1 cellular context compared by ENCODE assay signal in the genomic region with DNA sequence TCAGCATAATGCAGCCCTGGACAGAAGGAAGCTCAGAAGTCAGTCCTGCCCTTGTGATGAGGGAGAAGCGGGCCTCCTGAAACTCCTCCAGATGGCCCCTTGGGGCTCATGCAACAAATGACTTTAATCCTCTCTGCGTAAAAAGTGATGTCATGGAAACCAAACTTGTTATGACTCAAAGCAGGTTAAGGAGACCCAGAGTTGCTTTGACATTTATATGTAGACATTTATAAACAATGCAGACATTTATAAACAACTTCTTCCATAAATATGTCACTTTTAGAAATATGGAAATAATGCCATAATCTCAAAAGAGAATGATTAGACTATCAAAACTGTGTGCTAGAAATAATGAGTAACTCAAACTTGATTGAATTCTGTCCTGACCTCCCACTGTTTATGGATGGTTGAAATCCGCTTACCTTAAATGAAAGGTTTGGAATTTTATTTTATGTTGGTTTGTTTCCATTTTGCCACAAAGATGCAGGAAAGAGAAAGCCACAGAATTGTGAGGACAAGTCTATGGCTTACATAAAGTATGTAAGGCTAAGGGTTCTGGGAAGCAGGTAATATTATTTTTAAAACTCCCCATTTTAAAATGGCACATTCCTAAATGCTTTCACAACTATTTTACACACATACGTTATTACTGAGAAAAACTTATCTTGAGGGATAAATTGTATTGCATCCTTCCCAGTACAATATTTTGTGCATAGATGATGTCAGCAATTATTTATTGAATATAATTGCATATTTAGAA.
TF ChIP-seq lines count a peak whose summit lies in the region.

No MANE protein-coding gene starts in this region.

TF ChIP-seq in HEK293, 187 proteins besides CTCF, POLR2A, EP300 and RAD21 (continued from another document and continues in another):
- TF ChIP-seq, protein P1, sequence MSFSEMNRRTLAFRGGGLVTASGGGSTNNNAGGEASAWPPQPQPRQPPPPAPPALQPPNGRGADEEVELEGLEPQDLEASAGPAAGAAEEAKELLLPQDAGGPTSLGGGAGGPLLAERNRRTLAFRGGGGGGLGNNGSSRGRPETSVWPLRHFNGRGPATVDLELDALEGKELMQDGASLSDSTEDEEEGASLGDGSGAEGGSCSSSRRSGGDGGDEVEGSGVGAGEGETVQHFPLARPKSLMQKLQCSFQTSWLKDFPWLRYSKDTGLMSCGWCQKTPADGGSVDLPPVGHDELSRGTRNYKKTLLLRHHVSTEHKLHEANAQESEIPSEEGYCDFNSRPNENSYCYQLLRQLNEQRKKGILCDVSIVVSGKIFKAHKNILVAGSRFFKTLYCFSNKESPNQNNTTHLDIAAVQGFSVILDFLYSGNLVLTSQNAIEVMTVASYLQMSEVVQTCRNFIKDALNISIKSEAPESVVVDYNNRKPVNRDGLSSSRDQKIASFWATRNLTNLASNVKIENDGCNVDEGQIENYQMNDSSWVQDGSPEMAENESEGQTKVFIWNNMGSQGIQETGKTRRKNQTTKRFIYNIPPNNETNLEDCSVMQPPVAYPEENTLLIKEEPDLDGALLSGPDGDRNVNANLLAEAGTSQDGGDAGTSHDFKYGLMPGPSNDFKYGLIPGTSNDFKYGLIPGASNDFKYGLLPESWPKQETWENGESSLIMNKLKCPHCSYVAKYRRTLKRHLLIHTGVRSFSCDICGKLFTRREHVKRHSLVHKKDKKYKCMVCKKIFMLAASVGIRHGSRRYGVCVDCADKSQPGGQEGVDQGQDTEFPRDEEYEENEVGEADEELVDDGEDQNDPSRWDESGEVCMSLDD (tag by site-specific recombination; IDR thresholded peaks at IDR 0.05): no peak
- 0 out of 2 replicates have a peak, but pooled peaks have one; percentile 41 for TF ChIP-seq ZNF600 (tag by site-specific recombination; IDR thresholded peaks at IDR 0.05)
- TF ChIP-seq, protein P2, sequence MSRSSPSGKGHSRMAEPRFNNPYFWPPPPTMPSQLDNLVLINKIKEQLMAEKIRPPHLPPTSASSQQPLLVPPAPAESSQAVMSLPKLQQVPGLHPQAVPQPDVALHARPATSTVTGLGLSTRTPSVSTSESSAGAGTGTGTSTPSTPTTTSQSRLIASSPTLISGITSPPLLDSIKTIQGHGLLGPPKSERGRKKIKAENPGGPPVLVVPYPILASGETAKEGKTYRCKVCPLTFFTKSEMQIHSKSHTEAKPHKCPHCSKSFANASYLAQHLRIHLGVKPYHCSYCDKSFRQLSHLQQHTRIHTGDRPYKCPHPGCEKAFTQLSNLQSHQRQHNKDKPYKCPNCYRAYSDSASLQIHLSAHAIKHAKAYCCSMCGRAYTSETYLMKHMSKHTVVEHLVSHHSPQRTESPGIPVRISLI (tag by site-specific recombination; IDR thresholded peaks at IDR 0.05): no peak
- no peak for TF ChIP-seq ZNF660 (tag by site-specific recombination; IDR thresholded peaks at IDR 0.05)
- no peak for TF ChIP-seq ZNF514 (tag by site-specific recombination; IDR thresholded peaks at IDR 0.05)
- peak; percentile 87 for TF ChIP-seq GLI2 (tag by site-specific recombination; IDR thresholded peaks at IDR 0.05; ENCODE audit: borderline replicate concordance, low read depth)
- TF ChIP-seq, protein P3, sequence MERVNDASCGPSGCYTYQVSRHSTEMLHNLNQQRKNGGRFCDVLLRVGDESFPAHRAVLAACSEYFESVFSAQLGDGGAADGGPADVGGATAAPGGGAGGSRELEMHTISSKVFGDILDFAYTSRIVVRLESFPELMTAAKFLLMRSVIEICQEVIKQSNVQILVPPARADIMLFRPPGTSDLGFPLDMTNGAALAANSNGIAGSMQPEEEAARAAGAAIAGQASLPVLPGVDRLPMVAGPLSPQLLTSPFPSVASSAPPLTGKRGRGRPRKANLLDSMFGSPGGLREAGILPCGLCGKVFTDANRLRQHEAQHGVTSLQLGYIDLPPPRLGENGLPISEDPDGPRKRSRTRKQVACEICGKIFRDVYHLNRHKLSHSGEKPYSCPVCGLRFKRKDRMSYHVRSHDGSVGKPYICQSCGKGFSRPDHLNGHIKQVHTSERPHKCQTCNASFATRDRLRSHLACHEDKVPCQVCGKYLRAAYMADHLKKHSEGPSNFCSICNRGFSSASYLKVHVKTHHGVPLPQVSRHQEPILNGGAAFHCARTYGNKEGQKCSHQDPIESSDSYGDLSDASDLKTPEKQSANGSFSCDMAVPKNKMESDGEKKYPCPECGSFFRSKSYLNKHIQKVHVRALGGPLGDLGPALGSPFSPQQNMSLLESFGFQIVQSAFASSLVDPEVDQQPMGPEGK (tag by site-specific recombination; IDR thresholded peaks at IDR 0.05): no peak
- TF ChIP-seq, protein P4, sequence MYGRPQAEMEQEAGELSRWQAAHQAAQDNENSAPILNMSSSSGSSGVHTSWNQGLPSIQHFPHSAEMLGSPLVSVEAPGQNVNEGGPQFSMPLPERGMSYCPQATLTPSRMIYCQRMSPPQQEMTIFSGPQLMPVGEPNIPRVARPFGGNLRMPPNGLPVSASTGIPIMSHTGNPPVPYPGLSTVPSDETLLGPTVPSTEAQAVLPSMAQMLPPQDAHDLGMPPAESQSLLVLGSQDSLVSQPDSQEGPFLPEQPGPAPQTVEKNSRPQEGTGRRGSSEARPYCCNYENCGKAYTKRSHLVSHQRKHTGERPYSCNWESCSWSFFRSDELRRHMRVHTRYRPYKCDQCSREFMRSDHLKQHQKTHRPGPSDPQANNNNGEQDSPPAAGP (tag by site-specific recombination; IDR thresholded peaks at IDR 0.05): 0 out of 2 replicates have a peak, but pooled peaks have one; percentile 49
- TF ChIP-seq, protein P5, sequence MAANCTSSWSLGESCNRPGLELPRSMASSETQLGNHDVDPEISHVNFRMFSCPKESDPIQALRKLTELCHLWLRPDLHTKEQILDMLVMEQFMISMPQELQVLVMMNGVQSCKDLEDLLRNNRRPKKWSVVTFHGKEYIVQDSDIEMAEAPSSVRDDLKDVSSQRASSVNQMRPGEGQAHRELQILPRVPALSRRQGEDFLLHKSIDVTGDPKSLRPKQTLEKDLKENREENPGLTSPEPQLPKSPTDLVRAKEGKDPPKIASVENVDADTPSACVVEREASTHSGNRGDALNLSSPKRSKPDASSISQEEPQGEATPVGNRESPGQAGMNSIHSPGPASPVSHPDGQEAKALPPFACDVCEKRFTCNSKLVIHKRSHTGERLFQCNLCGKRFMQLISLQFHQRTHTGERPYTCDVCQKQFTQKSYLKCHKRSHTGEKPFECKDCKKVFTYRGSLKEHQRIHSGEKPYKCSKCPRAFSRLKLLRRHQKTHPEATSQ (tag by site-specific recombination; IDR thresholded peaks at IDR 0.05): no peak
- TF ChIP-seq, protein P6, sequence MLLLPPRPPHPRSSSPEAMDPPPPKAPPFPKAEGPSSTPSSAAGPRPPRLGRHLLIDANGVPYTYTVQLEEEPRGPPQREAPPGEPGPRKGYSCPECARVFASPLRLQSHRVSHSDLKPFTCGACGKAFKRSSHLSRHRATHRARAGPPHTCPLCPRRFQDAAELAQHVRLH (tag by site-specific recombination; IDR thresholded peaks at IDR 0.05): no peak
- TF ChIP-seq ZNF610 (tag by site-specific recombination; IDR thresholded peaks at IDR 0.05; ENCODE audit: borderline replicate concordance): 0 out of 2 replicates have a peak, but pooled peaks have one; percentile 29
- no peak for TF ChIP-seq OVOL3 (tag by site-specific recombination; IDR thresholded peaks at IDR 0.05)
- TF ChIP-seq ZNF37A (tag by site-specific recombination; IDR thresholded peaks at IDR 0.05): no peak
- TF ChIP-seq KLF7 (tag by site-specific recombination; IDR thresholded peaks at IDR 0.05; ENCODE audit: borderline replicate concordance): no peak
- TF ChIP-seq, protein P7, sequence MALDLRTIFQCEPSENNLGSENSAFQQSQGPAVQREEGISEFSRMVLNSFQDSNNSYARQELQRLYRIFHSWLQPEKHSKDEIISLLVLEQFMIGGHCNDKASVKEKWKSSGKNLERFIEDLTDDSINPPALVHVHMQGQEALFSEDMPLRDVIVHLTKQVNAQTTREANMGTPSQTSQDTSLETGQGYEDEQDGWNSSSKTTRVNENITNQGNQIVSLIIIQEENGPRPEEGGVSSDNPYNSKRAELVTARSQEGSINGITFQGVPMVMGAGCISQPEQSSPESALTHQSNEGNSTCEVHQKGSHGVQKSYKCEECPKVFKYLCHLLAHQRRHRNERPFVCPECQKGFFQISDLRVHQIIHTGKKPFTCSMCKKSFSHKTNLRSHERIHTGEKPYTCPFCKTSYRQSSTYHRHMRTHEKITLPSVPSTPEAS (tag by site-specific recombination; IDR thresholded peaks at IDR 0.05): 0 out of 2 replicates have a peak, but pooled peaks have one; percentile 9
- TF ChIP-seq ZNF19 (tag by site-specific recombination; IDR thresholded peaks at IDR 0.05; ENCODE audit: low read depth): no peak
- no peak for TF ChIP-seq ZNF701 (tag by site-specific recombination; IDR thresholded peaks at IDR 0.05)
- TF ChIP-seq ZNF391 (tag by site-specific recombination; IDR thresholded peaks at IDR 0.05; ENCODE audit: borderline replicate concordance, low read depth): peak; percentile 58; the same call in 1 of the 2 replicates
- TF ChIP-seq, protein P8, sequence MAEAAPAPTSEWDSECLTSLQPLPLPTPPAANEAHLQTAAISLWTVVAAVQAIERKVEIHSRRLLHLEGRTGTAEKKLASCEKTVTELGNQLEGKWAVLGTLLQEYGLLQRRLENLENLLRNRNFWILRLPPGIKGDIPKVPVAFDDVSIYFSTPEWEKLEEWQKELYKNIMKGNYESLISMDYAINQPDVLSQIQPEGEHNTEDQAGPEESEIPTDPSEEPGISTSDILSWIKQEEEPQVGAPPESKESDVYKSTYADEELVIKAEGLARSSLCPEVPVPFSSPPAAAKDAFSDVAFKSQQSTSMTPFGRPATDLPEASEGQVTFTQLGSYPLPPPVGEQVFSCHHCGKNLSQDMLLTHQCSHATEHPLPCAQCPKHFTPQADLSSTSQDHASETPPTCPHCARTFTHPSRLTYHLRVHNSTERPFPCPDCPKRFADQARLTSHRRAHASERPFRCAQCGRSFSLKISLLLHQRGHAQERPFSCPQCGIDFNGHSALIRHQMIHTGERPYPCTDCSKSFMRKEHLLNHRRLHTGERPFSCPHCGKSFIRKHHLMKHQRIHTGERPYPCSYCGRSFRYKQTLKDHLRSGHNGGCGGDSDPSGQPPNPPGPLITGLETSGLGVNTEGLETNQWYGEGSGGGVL (tag by site-specific recombination; IDR thresholded peaks at IDR 0.05): no peak
- TF ChIP-seq, protein P9, sequence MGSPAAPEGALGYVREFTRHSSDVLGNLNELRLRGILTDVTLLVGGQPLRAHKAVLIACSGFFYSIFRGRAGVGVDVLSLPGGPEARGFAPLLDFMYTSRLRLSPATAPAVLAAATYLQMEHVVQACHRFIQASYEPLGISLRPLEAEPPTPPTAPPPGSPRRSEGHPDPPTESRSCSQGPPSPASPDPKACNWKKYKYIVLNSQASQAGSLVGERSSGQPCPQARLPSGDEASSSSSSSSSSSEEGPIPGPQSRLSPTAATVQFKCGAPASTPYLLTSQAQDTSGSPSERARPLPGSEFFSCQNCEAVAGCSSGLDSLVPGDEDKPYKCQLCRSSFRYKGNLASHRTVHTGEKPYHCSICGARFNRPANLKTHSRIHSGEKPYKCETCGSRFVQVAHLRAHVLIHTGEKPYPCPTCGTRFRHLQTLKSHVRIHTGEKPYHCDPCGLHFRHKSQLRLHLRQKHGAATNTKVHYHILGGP (tag by site-specific recombination; IDR thresholded peaks at IDR 0.05): no peak
- TF ChIP-seq BCL11B (tag by site-specific recombination; IDR thresholded peaks at IDR 0.05; ENCODE audit: low read depth): no peak
- TF ChIP-seq ZNF571 (tag by site-specific recombination; IDR thresholded peaks at IDR 0.05): no peak
- TF ChIP-seq ZFP37 (tag by site-specific recombination; IDR thresholded peaks at IDR 0.05): no peak
- TF ChIP-seq, protein P10, sequence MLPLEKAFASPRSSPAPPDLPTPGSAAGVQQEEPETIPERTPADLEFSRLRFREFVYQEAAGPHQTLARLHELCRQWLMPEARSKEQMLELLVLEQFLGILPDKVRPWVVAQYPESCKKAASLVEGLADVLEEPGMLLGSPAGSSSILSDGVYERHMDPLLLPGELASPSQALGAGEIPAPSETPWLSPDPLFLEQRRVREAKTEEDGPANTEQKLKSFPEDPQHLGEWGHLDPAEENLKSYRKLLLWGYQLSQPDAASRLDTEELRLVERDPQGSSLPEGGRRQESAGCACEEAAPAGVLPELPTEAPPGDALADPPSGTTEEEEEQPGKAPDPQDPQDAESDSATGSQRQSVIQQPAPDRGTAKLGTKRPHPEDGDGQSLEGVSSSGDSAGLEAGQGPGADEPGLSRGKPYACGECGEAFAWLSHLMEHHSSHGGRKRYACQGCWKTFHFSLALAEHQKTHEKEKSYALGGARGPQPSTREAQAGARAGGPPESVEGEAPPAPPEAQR (tag by site-specific recombination; IDR thresholded peaks at IDR 0.05): no peak
- TF ChIP-seq SALL2 (tag by site-specific recombination; IDR thresholded peaks at IDR 0.05; ENCODE audit: borderline replicate concordance): no peak
- no peak for TF ChIP-seq ZNF747 (tag by site-specific recombination; IDR thresholded peaks at IDR 0.05)
- TF ChIP-seq, protein P11, sequence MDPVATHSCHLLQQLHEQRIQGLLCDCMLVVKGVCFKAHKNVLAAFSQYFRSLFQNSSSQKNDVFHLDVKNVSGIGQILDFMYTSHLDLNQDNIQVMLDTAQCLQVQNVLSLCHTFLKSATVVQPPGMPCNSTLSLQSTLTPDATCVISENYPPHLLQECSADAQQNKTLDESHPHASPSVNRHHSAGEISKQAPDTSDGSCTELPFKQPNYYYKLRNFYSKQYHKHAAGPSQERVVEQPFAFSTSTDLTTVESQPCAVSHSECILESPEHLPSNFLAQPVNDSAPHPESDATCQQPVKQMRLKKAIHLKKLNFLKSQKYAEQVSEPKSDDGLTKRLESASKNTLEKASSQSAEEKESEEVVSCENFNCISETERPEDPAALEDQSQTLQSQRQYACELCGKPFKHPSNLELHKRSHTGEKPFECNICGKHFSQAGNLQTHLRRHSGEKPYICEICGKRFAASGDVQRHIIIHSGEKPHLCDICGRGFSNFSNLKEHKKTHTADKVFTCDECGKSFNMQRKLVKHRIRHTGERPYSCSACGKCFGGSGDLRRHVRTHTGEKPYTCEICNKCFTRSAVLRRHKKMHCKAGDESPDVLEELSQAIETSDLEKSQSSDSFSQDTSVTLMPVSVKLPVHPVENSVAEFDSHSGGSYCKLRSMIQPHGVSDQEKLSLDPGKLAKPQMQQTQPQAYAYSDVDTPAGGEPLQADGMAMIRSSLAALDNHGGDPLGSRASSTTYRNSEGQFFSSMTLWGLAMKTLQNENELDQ (tag by site-specific recombination; IDR thresholded peaks at IDR 0.05; ENCODE audit: low read depth): no peak
- peak; percentile 75 for TF ChIP-seq ZBTB17 (tag by site-specific recombination; IDR thresholded peaks at IDR 0.05)
- TF ChIP-seq MZF1 (tag by site-specific recombination; IDR thresholded peaks at IDR 0.05; ENCODE audit: borderline replicate concordance): no peak
- TF ChIP-seq ZBTB48 (tag by site-specific recombination; IDR thresholded peaks at IDR 0.05): no peak
- TF ChIP-seq ZNF274 (IDR thresholded peaks at IDR 0.05; ENCODE audit: low read length): no peak
- TF ChIP-seq ZNF274 (tag by site-specific recombination; IDR thresholded peaks at IDR 0.05; ENCODE audit: borderline replicate concordance): no peak
- no peak for TF ChIP-seq ZNF623 (tag by site-specific recombination; IDR thresholded peaks at IDR 0.05)
- TF ChIP-seq ZBTB21 (tag by site-specific recombination; IDR thresholded peaks at IDR 0.05): peak; percentile 81
- no peak for TF ChIP-seq ZNF23 (tag by site-specific recombination; IDR thresholded peaks at IDR 0.05; ENCODE audit: borderline replicate concordance)
- no peak for TF ChIP-seq ZNF140 (tag by site-specific recombination; IDR thresholded peaks at IDR 0.05)
- no peak for TF ChIP-seq ZXDB (tag by site-specific recombination; IDR thresholded peaks at IDR 0.05)
- TF ChIP-seq SP7 (tag by site-specific recombination; IDR thresholded peaks at IDR 0.05): peak; percentile 62
